ENCODE assay signal across 8 cellular contexts in the genomic region with DNA sequence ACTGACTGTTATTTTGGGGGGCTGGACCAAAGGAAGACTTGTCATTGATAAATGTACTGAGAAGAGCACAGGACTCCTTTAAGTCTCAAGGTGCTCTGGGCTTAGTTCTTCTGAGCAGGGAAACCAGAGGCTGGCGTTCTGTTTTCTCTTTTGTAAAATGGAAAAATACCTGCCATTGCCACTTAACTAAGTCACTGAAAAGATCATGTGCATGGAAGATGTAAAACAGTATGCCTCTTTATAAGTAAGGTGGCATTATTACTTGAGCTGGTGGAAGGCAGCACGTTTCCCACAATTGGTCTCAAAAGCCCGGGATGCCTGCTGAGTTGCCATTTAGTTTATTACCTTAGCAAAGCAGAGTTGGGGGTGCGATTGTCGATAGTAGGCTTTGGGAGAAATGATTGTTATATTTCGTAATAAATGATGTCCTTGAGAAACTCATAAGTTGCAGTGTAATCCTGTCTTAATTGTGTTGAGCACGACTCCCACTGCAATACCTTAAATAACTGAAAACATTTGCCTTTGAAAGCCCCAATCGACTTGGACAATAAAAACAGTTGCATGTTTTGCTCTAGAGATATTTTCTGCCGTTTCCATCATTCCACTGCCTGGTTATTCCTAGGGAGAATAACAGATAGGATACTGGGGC. TPM values are rescaled to one million over a fixed set of nuclear protein-coding genes. Genes with fewer than 3 reads are reported as not detected.
A peak's percentile ranks its signal among the peaks of the same experiment; 100 is the strongest.
DNase-seq lines count a peak whose midpoint lies in the region; ATAC-seq, FAIRE-seq and TF ChIP-seq lines count a peak whose summit lies in the region.

No MANE protein-coding gene starts in this region.

- TF ChIP-seq POLR2A in K562 (conservative IDR thresholded peaks at IDR 0.05): no peak
- no peak for TF ChIP-seq POLR2A in vagina (IDR thresholded peaks at IDR 0.05)
- TF ChIP-seq POLR2A in H54 (IDR thresholded peaks at IDR 0.05; ENCODE audit: low read depth, low read length): no peak

- no peak for ATAC-seq in Right ventricle myocardium inferior
- ATAC-seq in K562: no peak
- ATAC-seq in GM18517 (IDR thresholded peaks at IDR 0.05; ENCODE audit: unreplicated experiment): no peak

- H3K27ac ChIP-seq in left ventricle myocardium inferior (replicated peaks) (peak overlapping the region; percentile 94), K562 (ENCODE audit: extremely low read depth, low read depth, low read length) (peak overlapping the region; percentile 69), vagina (peak overlapping the region; percentile 95)

- peaks cover 25% of the 10 kb centered on the region for H4K20me1 ChIP-seq in K562 (replicated peaks; ENCODE audit: control insufficient read depth, insufficient read depth, low read length)

- H3K27me3 ChIP-seq in left ventricle myocardium inferior (ENCODE audit: low read depth) (no peaks in the 10 kb centered on the region), K562 (ENCODE audit: control insufficient read depth in 2 of 2, insufficient read depth in 2 of 2, low read length in 2 of 2) (no peaks in the 10 kb centered on the region), vagina (no peaks in the 10 kb centered on the region)

- FAIRE-seq in K562 (lab: Jason Lieb, UNC) (peak; percentile 29), H54 (lab: Jason Lieb, UNC) (no peak)

- intact Hi-C loops in left ventricle myocardium inferior (cut with micrococcal nuclease): no loop called here
- intact Hi-C loops in Right ventricle myocardium inferior (cut with DNase I): loop anchor here (5.0 to 10.0 kb wide), 9 partner anchors 68 to 815 kb away; no protein-coding TSS in a partner anchor
- intact Hi-C loops in K562 (cut with micrococcal nuclease): loop anchor here (2.0 to 10.0 kb wide), 8 partner anchors 15 to 955 kb away; no protein-coding TSS in a partner anchor
- intact Hi-C loops in vagina (cut with DNase I): no loop called here

- peak overlapping the region; percentile 94 for H3K4me2 ChIP-seq in K562 (ENCODE audit: insufficient read depth, low read length)

- 3% methylated on average over 9 of the region's 9 CpGs for WGBS in K562 (ENCODE audit: insufficient coverage, low coverage, missing lambda C conversion rate)

- CTCF ChIA-PET in K562 (lab: Yijun Ruan, JAX; ENCODE audit: low intra/inter-chr PET ratio): interaction anchor here (0.8 to 1.8 kb wide), 2 partner anchors 25 to 374 kb away, joined by 3 to 4 read pairs; no protein-coding TSS in a partner anchor

- TF ChIP-seq CTCF in left ventricle myocardium inferior (IDR thresholded peaks at IDR 0.05; ENCODE audit: borderline replicate concordance): no peak
- TF ChIP-seq CTCF in K562 (IDR thresholded peaks at IDR 0.05 in 2 of 3, conservative IDR thresholded peaks at IDR 0.05 in 1 of 3; ENCODE audit: insufficient read depth in 2 of 3, low read depth in 1 of 3, low read length in 3 of 3): no peak
- TF ChIP-seq CTCF in vagina (IDR thresholded peaks at IDR 0.05): no peak

- peaks cover 84% of the 10 kb centered on the region for H3K79me2 ChIP-seq in K562 (ENCODE audit: control insufficient read depth, insufficient read depth, low read length)

- H3K4me3 ChIP-seq in left ventricle myocardium inferior (peak overlapping the region; percentile 90), K562 (peak overlapping the region; percentile 56), vagina (peak overlapping the region; percentile 68 to 95)

- peaks cover 88% of the 10 kb centered on the region for H3K4me1 ChIP-seq in left ventricle myocardium inferior
- peaks cover 28 to 44% of the 10 kb centered on the region in 2 experiments for H3K4me1 ChIP-seq in K562 (replicated peaks in 1 of 2; ENCODE audit: control insufficient read depth in 2 of 2, insufficient read depth in 2 of 2, low read length in 2 of 2)
- peaks cover 41% of the 10 kb centered on the region for H3K4me1 ChIP-seq in vagina

- DNase-seq in left ventricle myocardium inferior (no peak), Right ventricle myocardium inferior (ENCODE audit: missing footprints) (no peak), K562 (ENCODE audit: extremely low read depth in 1 of 4, low spot score in 3 of 4) (no peak), medulla oblongata (ENCODE audit: extremely low spot score) (peak; percentile 51), vagina (ENCODE audit: extremely low spot score in 2 of 2) (no peak), NCI-H1694 treated with DMSO at 0.1 percent for 48 hours (lab: John Stamatoyannopoulos, UW) (no peak), H54 (ENCODE audit: insufficient read length, low spot score) (no peak)

- TF ChIP-seq EP300 in K562 (IDR thresholded peaks at IDR 0.05; ENCODE audit: low read length): no peak

- TSS peak; percentile 10 for BruUV-seq in K562 (replicated peaks; lab: Mats Ljungman, UMichigan)

- in situ Hi-C loops in K562 (cut with MboI): no loop called here

- peaks cover 3% of the 10 kb centered on the region for H3K9me1 ChIP-seq in K562 (ENCODE audit: control insufficient read depth, insufficient read depth, low read length)

- H3K9me3 ChIP-seq in left ventricle myocardium inferior (replicated peaks) (no peaks in the 10 kb centered on the region), K562 (replicated peaks; ENCODE audit: control insufficient read depth, insufficient read depth, low read depth, low read length) (no peaks in the 10 kb centered on the region), vagina (no peaks in the 10 kb centered on the region)

- TF ChIP-seq RAD21 in K562 (CRISPR knock-in tag; conservative IDR thresholded peaks at IDR 0.05 in 1 of 2, IDR thresholded peaks at IDR 0.05 in 1 of 2): no peak

- 0 out of 2 replicates have a peak overlapping the region, but pooled peaks have one; percentile 34 for H2AFZ ChIP-seq in K562 (ENCODE audit: low read depth, low read length)

- H3K36me3 ChIP-seq in left ventricle myocardium inferior (no peaks in the 10 kb centered on the region), K562 (ENCODE audit: control insufficient read depth, insufficient read depth, low read length) (peaks cover 14% of the 10 kb centered on the region; the same call in 1 of the 3 replicates), vagina (no peaks in the 10 kb centered on the region)

- peak overlapping the region; percentile 59 to 90; a peak in 3 of 4 replicates for H3K9ac ChIP-seq in K562 (ENCODE audit: insufficient read depth in 1 of 2, low read depth in 2 of 2, low read length in 2 of 2)

- POLR2A ChIA-PET in K562 (lab: Yijun Ruan, JAX): interaction anchor here (0.7 to 2.3 kb wide), 10 partner anchors 8 to 330 kb away, joined by 3 to 19 read pairs (median 3); no protein-coding TSS in a partner anchor

TF ChIP-seq in K562, 482 proteins besides CTCF, POLR2A, EP300 and RAD21 (continues in another document):
- no peak for TF ChIP-seq CEBPG (CRISPR knock-in tag; IDR thresholded peaks at IDR 0.05)
- TF ChIP-seq CEBPG (tag; conservative IDR thresholded peaks at IDR 0.05 in 1 of 2, IDR thresholded peaks at IDR 0.05 in 1 of 2): peak in 1 of 2 experiments; percentile 31; a peak in 1 of 4 replicates
- no peak for TF ChIP-seq ZNF384 (IDR thresholded peaks at IDR 0.05; ENCODE audit: low read depth, low read length)
- peak; percentile 2 for TF ChIP-seq SP1 (CRISPR knock-in tag; IDR thresholded peaks at IDR 0.05)
- no peak for TF ChIP-seq ZNF740 (CRISPR knock-in tag; IDR thresholded peaks at IDR 0.05)
- TF ChIP-seq ZNF740 (tag; IDR thresholded peaks at IDR 0.05): 0 out of 4 replicates have a peak, but pooled peaks of 1 of the 2 experiments have one; percentile 43

RNA-seq across cellular contexts. Expression of gene JARID2, which starts 3.6 kb away (rescaled TPM):
- total RNA-seq in left ventricle myocardium inferior (6.5 TPM), Right ventricle myocardium inferior (8.4 TPM), K562 (2014; rRNA removed) (15.5 and 17.4 TPM in 2 replicates), K562 (2014; rRNA removed; fragmentation: Illumina TruSeq; extraction: Trizol) (14.9 and 16.9 TPM in 2 replicates), K562 (2015; rRNA removed; fragmentation: Illumina TruSeq; extraction: Trizol) (16.1 and 16.5 TPM in 2 replicates), K562 (2021) (23.8 and 29.0 TPM in 2 replicates), vagina (17.9 TPM)
- 56.9 and 64.3 TPM in 2 replicates for total RNA-seq in K562 (2011; cell fraction: chromatin; rRNA removed; ENCODE audit: low replicate concordance)
- 33.0 and 36.0 TPM in 2 replicates for total RNA-seq in K562 (2011; cell fraction: nucleolus; rRNA removed)
- total RNA-seq in K562 (2011; cell fraction: nucleoplasm; rRNA removed): 32.8 and 33.1 TPM in 2 replicates
- polyA plus RNA-seq in K562 (2011; rRNA removed) (15.7 and 16.8 TPM in 2 replicates), K562 (2014; fragmentation: Illumina TruSeq; extraction: Trizol) (21.7 and 22.5 TPM in 2 replicates), K562 (2014; fragmentation: Nextera tagmentation; extraction: Ambion mirVana) (1 to 10 TPM; 5.0 to 6.7 TPM), K562 (2014; rRNA removed) (12.7 and 15.6 TPM in 2 replicates)
- 13.0 and 13.9 TPM in 2 replicates for polyA plus RNA-seq in K562 (2011; cell fraction: cytosol; rRNA removed)
- polyA plus RNA-seq in K562 (2011; cell fraction: nucleus; rRNA removed): 30.2 and 41.3 TPM in 2 replicates
- 14.1 and 15.7 TPM in 2 replicates for polyA plus RNA-seq in K562 (2012)
- 30.8 and 34.8 TPM in 2 replicates for polyA minus RNA-seq in K562 (2011; rRNA and poly(A)+ RNA removed)
- 17.8 and 22.9 TPM in 2 replicates for polyA minus RNA-seq in K562 (2011; cell fraction: cytosol; rRNA and poly(A)+ RNA removed)
- 23.2 and 32.0 TPM in 2 replicates for polyA minus RNA-seq in K562 (2011; cell fraction: nucleus; rRNA and poly(A)+ RNA removed)

Comparison
In these comparisons a context has a peak if more than half of its experiments do, and no peak if none do; other contexts are left out.
1. intact Hi-C loops: an anchor here in Right ventricle myocardium inferior (5.0 to 10.0 kb wide) and K562 (2.0 to 10.0 kb wide); none called in left ventricle myocardium inferior and vagina.